In genomic region chr2:42425697-42426096, GRCh38 we compare ENCODE assay signal across 18 cellular contexts.
"Had no signal": no experiment of that assay in that cellular context is flagged by ENCODE, and none has a peak within 500 bp of the region (broad histone marks: within the 10 kb centered on the region; RNA-seq: fewer than 3 reads in every experiment).

No MANE protein-coding gene starts in this region.

- H3K27ac ChIP-seq: breast epithelium, KMS-11, SJCRH30 had no signal

- DNase-seq: activated CD4-positive, alpha-beta T cell treated with anti-CD3 and anti-CD28 coated beads, Interleukin-2, amount 50 U/mL, for 48 hours; activated CD4-positive, CD25-positive, alpha-beta regulatory T cell treated with anti-CD3 and anti-CD28 coated beads, Interleukin-2, amount 50 U/mL, for 72 hours; activated CD8-positive, alpha-beta memory T cell treated with anti-CD3 and anti-CD28 coated beads, Interleukin-2, amount 10 ng/mL, durations not matched to agents 7 days and 5 days; activated effector memory CD4-positive, alpha-beta T cell treated with Interleukin-2 at 50 U/mL for 16 hours; activated naive CD4-positive, alpha-beta T cell; activated T-cell treated with anti-CD3 and anti-CD28 coated beads, Interleukin-2, amount 50 U/mL, for 24 hours; aorta; caudate nucleus; NCI-H1092; NCI-H1417; NCI-H2171; NCI-H526 treated with DMSO at 0.1 percent for 48 hours; NCI-H82; PC-3; SJCRH30; SK-N-SH had no signal

- ATAC-seq: activated CD8-positive, alpha-beta memory T cell treated with anti-CD3 and anti-CD28 coated beads, Interleukin-2, amount 10 ng/mL, durations not matched to agents 7 days and 5 days; PC-3 had no signal

- H3K36me3 ChIP-seq: breast epithelium, SJCRH30 had no signal

- H3K4me1 ChIP-seq: breast epithelium had no signal

- H3K9me3 ChIP-seq: breast epithelium, SJCRH30, SK-N-SH had no signal

- H3K27me3 ChIP-seq: breast epithelium, SJCRH30 had no signal

- H3K4me3 ChIP-seq: breast epithelium, SJCRH30 had no signal
